ENCODE assay signal across 1 cellular context in genomic region chr7:85290252-85290651, GRCh38.
TF ChIP-seq lines count a peak whose summit lies in the region.

No MANE protein-coding gene starts in this region.

TF ChIP-seq in GM12878, 131 proteins besides CTCF, POLR2A, EP300 and RAD21 (continued from another document):
- TF ChIP-seq ATF2 (IDR thresholded peaks at IDR 0.05; ENCODE audit: low read length) (no peak), RELA (IDR thresholded peaks at IDR 0.05; ENCODE audit: borderline replicate concordance, partially characterized antibody) (no peak), SMAD5 (IDR thresholded peaks at IDR 0.05; ENCODE audit: low read depth) (no peak), GABPA (IDR thresholded peaks at IDR 0.05; ENCODE audit: low read depth) (0 out of 2 replicates have a peak, but pooled peaks have one; percentile 16), BCL3 (IDR thresholded peaks at IDR 0.05; ENCODE audit: borderline replicate concordance, insufficient read depth, low read depth, low read length, poor library complexity, severe bottlenecking) (no peak), ZBED1 (IDR thresholded peaks at IDR 0.05; ENCODE audit: borderline replicate concordance) (no peak), CREM (IDR thresholded peaks at IDR 0.05; ENCODE audit: low read depth) (no peak), LARP7 (IDR thresholded peaks at IDR 0.05) (no peak)
